ENCODE assay signal across 18 cellular contexts in the genomic region with DNA sequence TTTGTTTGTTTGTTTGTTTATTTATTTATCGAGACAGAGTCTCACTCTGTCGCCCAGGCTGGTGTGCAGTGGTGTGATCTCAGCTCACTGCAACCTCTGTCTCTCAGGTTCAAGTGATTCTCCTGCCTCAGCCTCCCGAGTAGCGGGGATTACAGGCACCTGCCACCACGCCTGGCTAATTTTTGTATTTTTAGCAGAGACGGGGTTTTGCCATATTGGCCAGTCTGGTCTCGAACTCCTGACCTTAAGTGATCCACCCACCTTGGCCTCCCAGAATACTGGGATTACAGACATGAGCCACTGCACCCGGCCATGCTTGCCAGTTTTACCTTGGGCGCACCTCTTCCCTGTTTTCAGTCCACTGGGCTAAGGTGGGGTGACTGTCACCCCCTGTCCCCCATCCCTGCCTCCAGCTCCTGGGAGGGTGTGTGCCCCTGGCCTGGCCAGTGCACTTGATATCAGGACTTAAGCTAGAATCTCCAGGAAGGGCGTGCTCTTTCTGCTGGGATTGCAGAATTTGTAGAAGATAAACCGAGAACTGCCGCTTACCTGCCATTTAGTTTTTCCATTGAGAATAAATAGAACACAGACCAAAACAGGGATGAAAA. TPM values are rescaled to one million over a fixed set of nuclear protein-coding genes. Genes with fewer than 3 reads are reported as not detected.
DNase-seq lines count a peak whose midpoint lies in the region; ATAC-seq and TF ChIP-seq lines count a peak whose summit lies in the region.
"Not testable (repeated sequence)": the region's sequence is repeated elsewhere in the genome, so short reads cannot be mapped to it uniquely, and the experiment has no call there.
"Had no signal": no experiment of that assay in that cellular context is flagged by ENCODE, and none has a peak within 500 bp of the region (broad histone marks: within the 10 kb centered on the region; RNA-seq: fewer than 3 reads in every experiment).

No MANE protein-coding gene starts in this region.

- not testable (repeated sequence) for H3K9me3 Mint-ChIP-seq in WTC11, natural killer cell

- H3K27ac ChIP-seq in coronary artery (peak overlapping the region; percentile 87 to 88), sigmoid colon (peak overlapping the region; percentile 91 to 100 (median 98)), transverse colon (peak overlapping the region; percentile 72 to 98 (median 94))
- H3K27ac ChIP-seq in left lung = not testable (repeated sequence)

- TF ChIP-seq POLR2A in sigmoid colon (IDR thresholded peaks at IDR 0.05); transverse colon (IDR thresholded peaks at IDR 0.05): not testable (repeated sequence)

- ATAC-seq in WTC11, left lung: not testable (repeated sequence)
- peak; percentile 12 to 51 (median 46) for ATAC-seq in natural killer cell

- not testable (repeated sequence) for H3K4me3 ChIP-seq in coronary artery, left lung, sigmoid colon, transverse colon

- not testable (repeated sequence) for H3K4me1 ChIP-seq in left lung
- H3K4me1 ChIP-seq in sigmoid colon = peaks cover 0 to 74% (median 72%) of the 10 kb centered on the region in 4 donors
- peaks cover 30 to 56% (median 42%) of the 10 kb centered on the region in 4 donors for H3K4me1 ChIP-seq in transverse colon

- H3K4me1 Mint-ChIP-seq in WTC11 = not testable (repeated sequence)
- H3K4me1 Mint-ChIP-seq in natural killer cell = peaks cover 20 to 29% of the 10 kb centered on the region in 2 donors

- not testable (repeated sequence) for TF ChIP-seq CTCF in WTC11 (IDR thresholded peaks at IDR 0.05); coronary artery (IDR thresholded peaks at IDR 0.05); left lung (IDR thresholded peaks at IDR 0.05); natural killer cell (IDR thresholded peaks at IDR 0.05); sigmoid colon (IDR thresholded peaks at IDR 0.05); transverse colon (IDR thresholded peaks at IDR 0.05)

- intact Hi-C loops in cardiac septum (cut with DNase I); left lung (cut with DNase I): not testable (repeated sequence)
- intact Hi-C loops in natural killer cell (cut with micrococcal nuclease) = loop anchor here (1.0 to 10.0 kb wide), 4 partner anchors 49 to 297 kb away; a partner anchor contains a TSS
- intact Hi-C loops in sigmoid colon (cut with DNase I) = loop anchor here (2.0 to 5.0 kb wide), 2 partner anchors 43 to 53 kb away; no protein-coding TSS in a partner anchor
- intact Hi-C loops in transverse colon (cut with DNase I; ENCODE audit: low total_unique reads) = loop anchor here (5.0 kb wide), 1 partner anchor 53 kb away; no protein-coding TSS in a partner anchor

- H3K36me3 Mint-ChIP-seq in WTC11, natural killer cell: not testable (repeated sequence)

- not testable (repeated sequence) for H3K4me3 Mint-ChIP-seq in WTC11
- peak overlapping the region; percentile 67 for H3K4me3 Mint-ChIP-seq in natural killer cell

- H3K36me3 ChIP-seq in left lung, transverse colon: not testable (repeated sequence)
- peaks cover 9 to 17% (median 12%) of the 10 kb centered on the region in 4 donors for H3K36me3 ChIP-seq in sigmoid colon

- TF ChIP-seq EP300 in sigmoid colon (IDR thresholded peaks at IDR 0.05); transverse colon (IDR thresholded peaks at IDR 0.05; ENCODE audit: low read depth): not testable (repeated sequence)

- H3K27me3 Mint-ChIP-seq in WTC11 (ENCODE audit: low read depth); natural killer cell (ENCODE audit: low read depth in 2 of 2): not testable (repeated sequence)

- in situ Hi-C loops in transverse colon (cut with MboI; ENCODE audit: low pct_ligation_motif_present in 1 of 4, low pct_unique_long_range_greater_than_20kb in 1 of 4, low sequenced_read_pairs in 3 of 4) = not testable (repeated sequence)

- POLR2A ChIA-PET in WTC11 (lab: Charles Lee) = not testable (repeated sequence)

- CTCF ChIA-PET in WTC11 (lab: Charles Lee) = interaction anchor here (0.8 to 1.6 kb wide), 3 partner anchors 11 to 110 kb away, joined by 3 to 5 read pairs (median 3); a partner anchor contains a TSS

- H3K27me3 ChIP-seq in left lung = peaks cover 0 to 36% of the 10 kb centered on the region in 2 donors
- not testable (repeated sequence) for H3K27me3 ChIP-seq in sigmoid colon, transverse colon

- not testable (repeated sequence) for H3K9me3 ChIP-seq in left lung, sigmoid colon, transverse colon

- H3K27ac Mint-ChIP-seq in WTC11 = not testable (repeated sequence)
- peak overlapping the region; percentile 73 to 89 for H3K27ac Mint-ChIP-seq in natural killer cell

- 78 to 92% methylated on average over 12 of the region's 12 CpGs for WGBS in sigmoid colon, 2 donors
- 50 to 78% methylated on average over 3 to 12 of the region's 12 CpGs for WGBS in transverse colon (ENCODE audit: low coverage in 1 of 2), 2 donors

- peak; percentile 1 for DNase-seq in WTC11 (ENCODE audit: low spot score)
- DNase-seq in coronary artery (ENCODE audit: low spot score); natural killer cell: not testable (repeated sequence)
- DNase-seq in cardiac septum (ENCODE audit: low spot score) = peak; percentile 36
- peak; percentile 13 to 42 for DNase-seq in left lung
- DNase-seq in sigmoid colon = peak; percentile 69
- DNase-seq in transverse colon = peak; percentile 6

RNA-seq across cellular contexts. Expression of a gene that starts 13.2 kb away (rescaled TPM):
- 3.8 to 6.5 TPM (median 5.5 TPM) in 3 replicates for total RNA-seq in WTC11 (2021)
- total RNA-seq in cardiac septum = 2.3 TPM
- 10 to 100 TPM; 12.6 to 22.6 TPM for total RNA-seq in left lung
- total RNA-seq in natural killer cell = not detected
- total RNA-seq in sigmoid colon = 100 to 1,000 TPM; 118 to 263 (median 138) TPM
- polyA plus RNA-seq in sigmoid colon = 10 to 100 TPM in 1 of 3 donors, 1 to 10 TPM in 2; 1.8 to 18.7 (median 4.2) TPM
- 100 to 1,000 TPM in 1 of 4 donors, 10 to 100 TPM in 3; 17.9 to 119 (median 43.6) TPM for total RNA-seq in transverse colon
- total RNA-seq: activated T-cell treated with anti-CD3 and anti-CD28 coated beads, Interleukin-2, amount 50 U/mL, for 72 hours; CD8-positive, alpha-beta memory T cell; Daoy; MCF 10A; T-helper 2 cell treated with Interferon-gamma antibody and Interleukin-4, amounts not matched to agents 100 ng/mL and 5 ng/mL, for 36 hours had no signal
- polyA plus RNA-seq: CD8-positive, alpha-beta memory T cell; keratinocyte had no signal

RNA-seq across cellular contexts. Expression of a gene that starts 19.1 kb away (rescaled TPM):
- total RNA-seq in WTC11 (2021) = not detected in 3 replicates
- total RNA-seq in cardiac septum = not detected
- not detected for total RNA-seq in left lung
- not detected for total RNA-seq in natural killer cell
- 1 to 10 TPM in 3 of 4 donors, not detected in 1; 1.9 to 2.2 (median 2.1) TPM for total RNA-seq in sigmoid colon
- not detected for polyA plus RNA-seq in sigmoid colon
- total RNA-seq in transverse colon = not detected
- total RNA-seq: activated T-cell treated with anti-CD3 and anti-CD28 coated beads, Interleukin-2, amount 50 U/mL, for 72 hours; CD8-positive, alpha-beta memory T cell; cerebellum; Daoy; fibroblast of villous mesenchyme; MCF 10A; T-helper 2 cell treated with Interferon-gamma antibody and Interleukin-4, amounts not matched to agents 100 ng/mL and 5 ng/mL, for 36 hours; urinary bladder had no signal
- polyA plus RNA-seq: AG04450; BJ; CD8-positive, alpha-beta memory T cell; keratinocyte had no signal

RNA-seq across cellular contexts. Expression of a gene that starts 48.9 kb away (rescaled TPM):
- total RNA-seq in WTC11 (2021) = 20.2 to 24.6 TPM (median 22.0 TPM) in 3 replicates
- 12.5 TPM for total RNA-seq in cardiac septum
- total RNA-seq in left lung = 10 to 100 TPM; 14.7 to 22.0 TPM
- 10 to 100 TPM; 14.9 to 18.3 (median 18.2) TPM for total RNA-seq in natural killer cell
- total RNA-seq in sigmoid colon = 10 to 100 TPM; 17.5 to 43.5 (median 25.3) TPM
- polyA plus RNA-seq in sigmoid colon = 10 to 100 TPM in 1 of 3 donors, 1 to 10 TPM in 2; 1.6 to 14.4 (median 1.8) TPM
- total RNA-seq in transverse colon = 10 to 100 TPM; 16.8 to 25.4 (median 20.7) TPM
